In genomic region chr19:42776750-42777612, GRCh38 we compare ENCODE assay signal across 8 cellular contexts. TPM values are rescaled to one million over a fixed set of nuclear protein-coding genes. Genes with fewer than 3 reads are reported as not detected.
DNase-seq lines count a peak whose midpoint lies in the region; ATAC-seq and TF ChIP-seq lines count a peak whose summit lies in the region.
"Not testable (repeated sequence)": the region's sequence is repeated elsewhere in the genome, so short reads cannot be mapped to it uniquely, and the experiment has no call there.

No MANE protein-coding gene starts in this region.

- H3K4me1 ChIP-seq in Caco-2, gastroesophageal sphincter: not testable (repeated sequence)

- POLR2A ChIA-PET in Caco-2 (lab: Charles Lee) = not testable (repeated sequence)

- H3K9me3 Mint-ChIP-seq in Caco-2 (ENCODE audit: unreplicated experiment) (peaks cover 14% of the 10 kb centered on the region), neural crest cell (peaks cover 21% of the 10 kb centered on the region)

- not testable (repeated sequence) for H3K36me3 ChIP-seq in Caco-2 (ENCODE audit: control insufficient read depth, insufficient read depth, low read length); gastroesophageal sphincter

- not testable (repeated sequence) for H3K27ac ChIP-seq in gastroesophageal sphincter

- CTCF ChIA-PET in Caco-2 (lab: Charles Lee) = interaction anchor here (0.6 to 1.7 kb wide), 3 partner anchors 12 to 142 kb away, joined by 4 to 6 read pairs (median 5); partner anchors contain the start of gene PSG8

- H3K27me3 ChIP-seq in Caco-2 (replicated peaks; ENCODE audit: control insufficient read depth, insufficient read depth, low read length) = not testable (repeated sequence)
- peaks cover 34% of the 10 kb centered on the region for H3K27me3 ChIP-seq in gastroesophageal sphincter

- WGBS in gastroesophageal sphincter (ENCODE audit: low coverage in 1 of 2), 2 donors = 37 to 44% methylated on average over 7 to 9 of the region's 12 CpGs

- not testable (repeated sequence) for TF ChIP-seq POLR2A in gastroesophageal sphincter (IDR thresholded peaks at IDR 0.05)

- peak; percentile 73 to 78 for TF ChIP-seq CTCF in Caco-2 (IDR thresholded peaks at IDR 0.05; ENCODE audit: insufficient read depth in 1 of 2, low read depth in 1 of 2, low read length in 1 of 2, severe bottlenecking in 1 of 2, unreplicated experiment in 1 of 2)
- peak; percentile 30 to 77 (median 48) for TF ChIP-seq CTCF in gastroesophageal sphincter (IDR thresholded peaks at IDR 0.05)
- peak; percentile 44 for TF ChIP-seq CTCF in neural crest cell (conservative IDR thresholded peaks at IDR 0.05)

- not testable (repeated sequence) for H3K4me1 Mint-ChIP-seq in Caco-2 (ENCODE audit: low read depth, unreplicated experiment); neural crest cell

- H3K36me3 Mint-ChIP-seq in Caco-2 (ENCODE audit: insufficient read depth, unreplicated experiment); neural crest cell (ENCODE audit: low read depth): not testable (repeated sequence)

- BruUV-seq in Caco-2 (replicated peaks; lab: Mats Ljungman, UMichigan) = not testable (repeated sequence)

- ATAC-seq in gastroesophageal sphincter = not testable (repeated sequence)

- DNase-seq in Caco-2 = peak; percentile 57 to 62
- DNase-seq in HT-29 (ENCODE audit: low spot score) = peak; percentile 93
- peak; percentile 9 for DNase-seq in NCI-H460 (ENCODE audit: extremely low read depth, low read depth)
- peak; percentile 36 for DNase-seq in UCSD-AML1 (lab: John Stamatoyannopoulos, UW; ENCODE audit: unreplicated experiment)
- DNase-seq in anterior cingulate cortex (lab: John Stamatoyannopoulos, UW) = peak in 48 of 58 donors; percentile 1 to 80 (median 28)
- DNase-seq in neural crest cell (ENCODE audit: low read depth, low spot score) = not testable (repeated sequence)
- DNase-seq in stimulated activated CD8-positive, alpha-beta memory T cell treated with anti-CD3 and anti-CD28 coated beads, Interleukin-7, amount 100 ng/mL, for 24 hours (ENCODE audit: low read depth) = peak; percentile 14

- not testable (repeated sequence) for H3K27ac Mint-ChIP-seq in Caco-2 (ENCODE audit: unreplicated experiment); neural crest cell (ENCODE audit: unreplicated experiment)

- not testable (repeated sequence) for TF ChIP-seq EP300 in gastroesophageal sphincter (IDR thresholded peaks at IDR 0.05)

- not testable (repeated sequence) for H3K27me3 Mint-ChIP-seq in Caco-2 (ENCODE audit: insufficient read depth, unreplicated experiment); neural crest cell (ENCODE audit: low read depth)

- intact Hi-C loops in Caco-2 (cut with micrococcal nuclease; ENCODE audit: unreplicated experiment) = loop anchor here (10.0 kb wide), 1 partner anchor 92 kb away; no protein-coding TSS in a partner anchor

- not testable (repeated sequence) for H3K4me3 ChIP-seq in Caco-2 (ENCODE audit: low read depth, low read length); gastroesophageal sphincter

- H3K9me3 ChIP-seq in Caco-2, gastroesophageal sphincter: not testable (repeated sequence)

- not testable (repeated sequence) for H3K4me3 Mint-ChIP-seq in Caco-2 (ENCODE audit: unreplicated experiment); neural crest cell

RNA-seq across cellular contexts. Expression of gene PSG8, which starts 11.5 kb away (rescaled TPM):
- total RNA-seq in Caco-2 (2022) (not detected in 2 replicates), gastroesophageal sphincter (not detected), neural crest cell (not detected in 2 replicates)
- not detected in 2 replicates for total RNA-seq in HT-29 (2014; rRNA removed; shearing (Covaris generic))
- not detected in 2 replicates for total RNA-seq in NCI-H460 (2014; rRNA removed; shearing (Covaris generic))
- polyA plus RNA-seq in NCI-H460 (2014; cell fraction: nucleus; rRNA removed) = not detected in 2 replicates

RNA-seq across cellular contexts. Expression of gene PSG3, which starts 36.7 kb away (rescaled TPM):
- total RNA-seq in Caco-2 (2022) (not detected in 2 replicates), gastroesophageal sphincter (not detected), neural crest cell (not detected in 2 replicates)
- not detected in 2 replicates for total RNA-seq in HT-29 (2014; rRNA removed; shearing (Covaris generic))
- not detected in 2 replicates for total RNA-seq in NCI-H460 (2014; rRNA removed; shearing (Covaris generic))
- polyA plus RNA-seq in NCI-H460 (2014; cell fraction: nucleus; rRNA removed) = not detected in 2 replicates
